Comparison of ENCODE assay signal across 1 cellular context in the genomic region with DNA sequence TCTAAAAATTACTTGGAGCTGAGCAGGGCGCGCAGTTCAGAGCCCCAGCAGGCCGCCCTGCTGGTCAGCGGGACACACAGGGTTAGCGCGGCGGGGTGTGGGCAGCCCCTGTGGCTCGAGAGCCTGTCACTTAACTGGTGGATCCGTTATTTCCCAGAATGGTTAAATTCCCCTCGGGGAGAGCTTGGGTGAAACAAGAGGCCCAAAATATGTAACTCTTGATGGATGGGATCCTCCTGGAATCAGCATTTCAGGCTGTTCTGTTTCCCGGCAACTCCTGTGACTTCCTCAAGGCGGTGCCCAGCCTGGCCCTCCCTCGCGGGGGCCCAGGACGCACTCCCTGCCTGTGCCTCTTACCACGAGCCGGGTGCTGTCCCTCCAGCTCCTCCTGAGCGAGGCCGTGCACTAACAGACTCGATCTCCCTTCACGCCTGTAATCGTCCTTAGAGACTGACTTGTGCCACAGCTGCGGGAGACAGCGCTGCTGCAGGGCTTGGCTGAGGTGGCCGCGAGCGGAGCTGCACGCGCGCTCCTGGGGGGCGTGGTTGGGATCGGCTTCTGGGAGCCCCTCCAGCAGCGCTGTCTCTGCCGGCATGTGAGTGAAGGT.
TF ChIP-seq lines count a peak whose summit lies in the region.

No MANE protein-coding gene starts in this region.

TF ChIP-seq in HEK293, 187 proteins besides CTCF, POLR2A, EP300 and RAD21 (continued from another document):
- TF ChIP-seq, protein P1, sequence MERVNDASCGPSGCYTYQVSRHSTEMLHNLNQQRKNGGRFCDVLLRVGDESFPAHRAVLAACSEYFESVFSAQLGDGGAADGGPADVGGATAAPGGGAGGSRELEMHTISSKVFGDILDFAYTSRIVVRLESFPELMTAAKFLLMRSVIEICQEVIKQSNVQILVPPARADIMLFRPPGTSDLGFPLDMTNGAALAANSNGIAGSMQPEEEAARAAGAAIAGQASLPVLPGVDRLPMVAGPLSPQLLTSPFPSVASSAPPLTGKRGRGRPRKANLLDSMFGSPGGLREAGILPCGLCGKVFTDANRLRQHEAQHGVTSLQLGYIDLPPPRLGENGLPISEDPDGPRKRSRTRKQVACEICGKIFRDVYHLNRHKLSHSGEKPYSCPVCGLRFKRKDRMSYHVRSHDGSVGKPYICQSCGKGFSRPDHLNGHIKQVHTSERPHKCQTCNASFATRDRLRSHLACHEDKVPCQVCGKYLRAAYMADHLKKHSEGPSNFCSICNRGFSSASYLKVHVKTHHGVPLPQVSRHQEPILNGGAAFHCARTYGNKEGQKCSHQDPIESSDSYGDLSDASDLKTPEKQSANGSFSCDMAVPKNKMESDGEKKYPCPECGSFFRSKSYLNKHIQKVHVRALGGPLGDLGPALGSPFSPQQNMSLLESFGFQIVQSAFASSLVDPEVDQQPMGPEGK (tag by site-specific recombination; IDR thresholded peaks at IDR 0.05): 0 out of 2 replicates have a peak, but pooled peaks have one; percentile 14
